ENCODE assay signal across 1 cellular context in genomic region chr10:119450606-119451304, GRCh38.
TF ChIP-seq lines count a peak whose summit lies in the region.

No MANE protein-coding gene starts in this region.

TF ChIP-seq in SK-N-SH treated with all-trans-retinoic acid at 6 μM for 48 hours, 23 proteins besides CTCF, POLR2A, EP300 and RAD21 (continued from another document):
- TF ChIP-seq OSR1 (CRISPR knock-in tag; IDR thresholded peaks at IDR 0.05) (no peak), CSDC2 (CRISPR knock-in tag; IDR thresholded peaks at IDR 0.05) (no peak), ISL1 (CRISPR knock-in tag; IDR thresholded peaks at IDR 0.05) (no peak)
